ENCODE assay signal across 6 cellular contexts in genomic region chr17:7046127-7046724, GRCh38. TPM values are rescaled to one million over a fixed set of nuclear protein-coding genes. Genes with fewer than 3 reads are reported as not detected.
DNase-seq lines count a peak whose midpoint lies in the region; ATAC-seq, FAIRE-seq and TF ChIP-seq lines count a peak whose summit lies in the region.

No MANE protein-coding gene starts in this region.

- intact Hi-C loops in HCT116 (cut with micrococcal nuclease): loop anchor here (1.0 to 5.0 kb wide), 6 partner anchors 90 to 641 kb away; partner anchors contain the start of genes KCTD11, TP53 and WRAP53

- dilution Hi-C loops in keratinocyte (cut with MboI; ENCODE audit: extremely low pct_ligation_motif_present, low sequenced_read_pairs): no loop called here

- H3K9me2 ChIP-seq in HCT116 (ENCODE audit: insufficient read depth): no peaks in the 10 kb centered on the region

- peak overlapping the region; percentile 95 for H3K4me2 ChIP-seq in HCT116 (ENCODE audit: low read length)
- H3K4me2 ChIP-seq in keratinocyte (ENCODE audit: control insufficient read depth, extremely low read depth, insufficient read depth, low read depth, low read length): peak overlapping the region; percentile 99

- no peaks in the 10 kb centered on the region for H3K9me1 ChIP-seq in keratinocyte (ENCODE audit: control insufficient read depth, extremely low read depth, insufficient read depth, low read length)

- peaks cover 31 to 48% of the 10 kb centered on the region in 2 experiments for H3K4me1 ChIP-seq in HCT116 (ENCODE audit: control insufficient read depth in 1 of 2, insufficient read depth in 2 of 2, low read length in 2 of 2)
- peaks cover 29% of the 10 kb centered on the region for H3K4me1 ChIP-seq in keratinocyte (ENCODE audit: control insufficient read depth, extremely low read depth, insufficient read depth, low read length)

- H3K9me3 ChIP-seq in HCT116 (ENCODE audit: control insufficient read depth in 1 of 2, insufficient read depth in 1 of 2, low read depth in 1 of 2, low read length in 2 of 2) (no peaks in the 10 kb centered on the region), keratinocyte (ENCODE audit: control insufficient read depth, low read depth, low read length) (no peaks in the 10 kb centered on the region)

- DNase-seq in HCT116 (ENCODE audit: low read depth, low spot score): peak; percentile 71
- peak; percentile 47 for DNase-seq in activated CD4-positive, alpha-beta memory T cell treated with anti-CD3 and anti-CD28 coated beads, Interleukin-2, amount 10 ng/mL, durations not matched to agents 7 days and 5 days
- no peak for DNase-seq in keratinocyte (ENCODE audit: low read depth, low spot score)
- peak; percentile 91 for DNase-seq in ureter (ENCODE audit: low spot score)
- no peak for DNase-seq in NCI-H774 (lab: John Stamatoyannopoulos, UW)

- peak overlapping the region; percentile 97 for H2AFZ ChIP-seq in HCT116 (ENCODE audit: low read depth, low read length, poor library complexity, severe bottlenecking)
- peak overlapping the region; percentile 83 for H2AFZ ChIP-seq in keratinocyte (ENCODE audit: control insufficient read depth, low read length)

- H3K4me1 Mint-ChIP-seq in activated CD4-positive, alpha-beta memory T cell treated with anti-CD3 and anti-CD28 coated beads, Interleukin-2, amount 10 ng/mL, durations not matched to agents 7 days and 5 days: peaks cover 39% of the 10 kb centered on the region

- H3K27me3 Mint-ChIP-seq in activated CD4-positive, alpha-beta memory T cell treated with anti-CD3 and anti-CD28 coated beads, Interleukin-2, amount 10 ng/mL, durations not matched to agents 7 days and 5 days: peaks cover 24% of the 10 kb centered on the region

- H3K36me3 Mint-ChIP-seq in activated CD4-positive, alpha-beta memory T cell treated with anti-CD3 and anti-CD28 coated beads, Interleukin-2, amount 10 ng/mL, durations not matched to agents 7 days and 5 days (ENCODE audit: low read depth): no peaks in the 10 kb centered on the region

- H3K79me2 ChIP-seq in HCT116 (ENCODE audit: insufficient read depth, low read length) (no peaks in the 10 kb centered on the region), keratinocyte (ENCODE audit: control insufficient read depth, insufficient read depth, low read length) (no peaks in the 10 kb centered on the region)

- POLR2A ChIA-PET in HCT116 (lab: Charles Lee): interaction anchor here (1.0 to 2.1 kb wide), 8 partner anchors 9 to 177 kb away, joined by 3 to 9 read pairs (median 6); partner anchors contain the start of gene SLC16A13
- POLR2A ChIA-PET in activated CD4-positive, alpha-beta memory T cell treated with anti-CD3 and anti-CD28 coated beads, Interleukin-2, amount 10 ng/mL, durations not matched to agents 7 days and 5 days (lab: Charles Lee): interaction anchor here (0.6 to 2.2 kb wide), 20 partner anchors 9 to 641 kb away, joined by 3 to 34 read pairs (median 4); partner anchors contain the start of genes KCTD11, RNASEK, SLC16A13 and TP53

- H3K27me3 ChIP-seq in HCT116 (ENCODE audit: insufficient read depth, low read length) (no peaks in the 10 kb centered on the region), keratinocyte (ENCODE audit: control insufficient read depth, extremely low read depth, insufficient read depth, low read length) (peaks cover 21% of the 10 kb centered on the region)

- CTCF ChIA-PET in HCT116 (lab: Charles Lee): interaction anchor here (0.5 to 5.4 kb wide), 29 partner anchors 8 to 1011 kb away, joined by 3 to 53 read pairs (median 5); partner anchors contain the start of genes ASGR1, CTDNEP1, NEURL4 and SLC16A13
- CTCF ChIA-PET in activated CD4-positive, alpha-beta memory T cell treated with anti-CD3 and anti-CD28 coated beads, Interleukin-2, amount 10 ng/mL, durations not matched to agents 7 days and 5 days (lab: Charles Lee): interaction anchor here (1.0 to 13.6 kb wide), 28 partner anchors 8 to 641 kb away, joined by 3 to 290 read pairs (median 5); partner anchors contain the start of genes BCL6B, PHF23, SENP3 and SLC16A13

- TF ChIP-seq RAD21 in HCT116 (IDR thresholded peaks at IDR 0.05; ENCODE audit: low read depth): no peak

- ATAC-seq in HCT116 (peak; percentile 82), HG03469 (IDR thresholded peaks at IDR 0.05; ENCODE audit: unreplicated experiment) (no peak)

- peak overlapping the region; percentile 48 for H3K9ac ChIP-seq in HCT116 (ENCODE audit: low read length)
- peak overlapping the region; percentile 62 for H3K9ac ChIP-seq in keratinocyte (ENCODE audit: control insufficient read depth, extremely low read depth, insufficient read depth, low read length)

- RAD21 ChIA-PET in HCT116 (lab: Charles Lee; ENCODE audit: low non-redundant PET in 1 of 2, low total read pairs in 2 of 2, uncharacterized antibody in 2 of 2, unreplicated experiment in 2 of 2): interaction anchor here (0.5 to 2.3 kb wide), 15 partner anchors 10 to 354 kb away, joined by 3 to 16 read pairs (median 4); no protein-coding TSS in a partner anchor

- H3K9me3 Mint-ChIP-seq in activated CD4-positive, alpha-beta memory T cell treated with anti-CD3 and anti-CD28 coated beads, Interleukin-2, amount 10 ng/mL, durations not matched to agents 7 days and 5 days: no peaks in the 10 kb centered on the region

- H3K4me3 ChIP-seq in HCT116 (replicated peaks in 1 of 2; ENCODE audit: low read depth in 1 of 2, low read length in 2 of 2): peak overlapping the region; percentile 49 to 65
- peak overlapping the region; percentile 20 to 70 (median 48) for H3K4me3 ChIP-seq in keratinocyte (ENCODE audit: control insufficient read depth in 2 of 3, extremely low read depth in 1 of 3, insufficient read depth in 2 of 3, low read depth in 1 of 3, low read length in 3 of 3)

- peak overlapping the region; percentile 73 for H3K4me3 Mint-ChIP-seq in activated CD4-positive, alpha-beta memory T cell treated with anti-CD3 and anti-CD28 coated beads, Interleukin-2, amount 10 ng/mL, durations not matched to agents 7 days and 5 days

- no peak for TF ChIP-seq POLR2A in HCT116 (IDR thresholded peaks at IDR 0.05; ENCODE audit: borderline replicate concordance, extremely low read depth, insufficient read depth, insufficient read length)

- 0 out of 6 replicates have a peak, but pooled peaks of 1 of the 3 experiments have one; percentile 16 for TF ChIP-seq CTCF in HCT116 (IDR thresholded peaks at IDR 0.05 in 2 of 3, conservative IDR thresholded peaks at IDR 0.05 in 1 of 3; ENCODE audit: borderline replicate concordance in 1 of 3, insufficient read depth in 1 of 3, low read depth in 2 of 3, low read length in 2 of 3)
- TF ChIP-seq CTCF in keratinocyte (optimal IDR thresholded peaks at IDR 0.05 in 1 of 3, IDR thresholded peaks at IDR 0.05 in 1 of 3, conservative IDR thresholded peaks at IDR 0.05 in 1 of 3; ENCODE audit: extremely low read depth in 1 of 3, insufficient read depth in 2 of 3, low read length in 3 of 3): no peak

- BruUV-seq in HCT116 (replicated peaks; lab: Mats Ljungman, UMichigan): no TSS peak

- no peaks in the 10 kb centered on the region for H4K20me1 ChIP-seq in HCT116 (ENCODE audit: insufficient read depth)
- no peaks in the 10 kb centered on the region for H4K20me1 ChIP-seq in keratinocyte (ENCODE audit: control insufficient read depth, extremely low read depth, insufficient read depth, low read length)

- FAIRE-seq in keratinocyte (lab: Jason Lieb, UNC): peak; percentile 89

- H3K36me3 ChIP-seq in HCT116 (ENCODE audit: control insufficient read depth in 1 of 2, insufficient read depth in 2 of 2, low read length in 2 of 2) (no peaks in the 10 kb centered on the region), keratinocyte (ENCODE audit: control insufficient read depth in 2 of 2, extremely low read depth in 1 of 2, insufficient read depth in 2 of 2, low read length in 2 of 2) (no peaks in the 10 kb centered on the region)

- H3K27ac ChIP-seq in HCT116 (ENCODE audit: low read depth, low read length) (peak overlapping the region; percentile 46), keratinocyte (ENCODE audit: control insufficient read depth, insufficient read depth, low read length) (peak overlapping the region; percentile 86)

- H3K27ac Mint-ChIP-seq in activated CD4-positive, alpha-beta memory T cell treated with anti-CD3 and anti-CD28 coated beads, Interleukin-2, amount 10 ng/mL, durations not matched to agents 7 days and 5 days: peak overlapping the region; percentile 63

RNA-seq across cellular contexts. Expression of gene SLC16A11, which starts 2.3 kb away (rescaled TPM):
- total RNA-seq in HCT116 (2021; ENCODE audit: unreplicated experiment): not detected
- polyA plus RNA-seq in HCT116 (2012): not detected in 2 replicates
- under 1 TPM; 0.35 to 0.73 TPM for total RNA-seq in activated CD4-positive, alpha-beta memory T cell treated with anti-CD3 and anti-CD28 coated beads, Interleukin-2, amount 10 ng/mL, durations not matched to agents 7 days and 5 days
- 0.09 TPM in 1 of 3 replicates, not detected in the others for polyA plus RNA-seq in keratinocyte
- not detected for polyA plus RNA-seq in keratinocyte (2011; ENCODE audit: low read depth)
- not detected in 2 replicates for polyA plus RNA-seq in keratinocyte (2011; cell fraction: cytosol; rRNA removed)
- polyA plus RNA-seq in keratinocyte (2011; cell fraction: nucleus; rRNA removed): not detected in 2 replicates
- 0.21 and 0.23 TPM in 2 replicates for polyA plus RNA-seq in keratinocyte (2012; ENCODE audit: low replicate concordance)
- not detected in 3 replicates for polyA minus RNA-seq in keratinocyte
- not detected for polyA minus RNA-seq in keratinocyte (2011; cell fraction: cytosol; rRNA and poly(A)+ RNA removed)
- polyA minus RNA-seq in keratinocyte (2011; cell fraction: nucleus; rRNA and poly(A)+ RNA removed): not detected in 2 replicates
- total RNA-seq in ureter: 2.8 TPM

RNA-seq across cellular contexts. Expression of gene SLC16A13, which starts 10.4 kb away (rescaled TPM):
- total RNA-seq in HCT116 (2021; ENCODE audit: unreplicated experiment) (6.8 TPM), ureter (6.7 TPM)
- 3.4 and 4.7 TPM in 2 replicates for polyA plus RNA-seq in HCT116 (2012)
- 10 to 100 TPM; 26.8 to 28.9 TPM for total RNA-seq in activated CD4-positive, alpha-beta memory T cell treated with anti-CD3 and anti-CD28 coated beads, Interleukin-2, amount 10 ng/mL, durations not matched to agents 7 days and 5 days
- 2.2 to 6.9 TPM (median 2.7 TPM) in 3 replicates for polyA plus RNA-seq in keratinocyte
- 1.8 TPM for polyA plus RNA-seq in keratinocyte (2011; ENCODE audit: low read depth)
- polyA plus RNA-seq in keratinocyte (2011; cell fraction: cytosol; rRNA removed): 1.7 and 2.5 TPM in 2 replicates
- 10.5 and 11.0 TPM in 2 replicates for polyA plus RNA-seq in keratinocyte (2011; cell fraction: nucleus; rRNA removed)
- polyA plus RNA-seq in keratinocyte (2012; ENCODE audit: low replicate concordance): 5.0 and 7.4 TPM in 2 replicates
- polyA minus RNA-seq in keratinocyte: 3.6 to 19.2 TPM (median 4.0 TPM) in 3 replicates
- polyA minus RNA-seq in keratinocyte (2011; cell fraction: cytosol; rRNA and poly(A)+ RNA removed): 3.3 TPM
- polyA minus RNA-seq in keratinocyte (2011; cell fraction: nucleus; rRNA and poly(A)+ RNA removed): 6.5 and 9.2 TPM in 2 replicates

RNA-seq across cellular contexts. Expression of gene BCL6B, which starts 23.4 kb away (rescaled TPM):
- 0.57 TPM for total RNA-seq in HCT116 (2021; ENCODE audit: unreplicated experiment)
- polyA plus RNA-seq in HCT116 (2012): 0.27 and 0.31 TPM in 2 replicates
- total RNA-seq in activated CD4-positive, alpha-beta memory T cell treated with anti-CD3 and anti-CD28 coated beads, Interleukin-2, amount 10 ng/mL, durations not matched to agents 7 days and 5 days: under 1 TPM; 0.80 to 0.88 TPM
- not detected in 3 replicates for polyA plus RNA-seq in keratinocyte
- 0.17 TPM for polyA plus RNA-seq in keratinocyte (2011; ENCODE audit: low read depth)
- not detected in 2 replicates for polyA plus RNA-seq in keratinocyte (2011; cell fraction: cytosol; rRNA removed)
- not detected in 2 replicates for polyA plus RNA-seq in keratinocyte (2011; cell fraction: nucleus; rRNA removed)
- polyA plus RNA-seq in keratinocyte (2012; ENCODE audit: low replicate concordance): 0.13 TPM in 1 of 2 replicates, not detected in the other
- not detected in 3 replicates for polyA minus RNA-seq in keratinocyte
- not detected for polyA minus RNA-seq in keratinocyte (2011; cell fraction: cytosol; rRNA and poly(A)+ RNA removed)
- not detected in 2 replicates for polyA minus RNA-seq in keratinocyte (2011; cell fraction: nucleus; rRNA and poly(A)+ RNA removed)
- total RNA-seq in ureter: 21.6 TPM

RNA-seq across cellular contexts. Expression of gene RNASEK, which starts 33.8 kb away (rescaled TPM):
- total RNA-seq in HCT116 (2021; ENCODE audit: unreplicated experiment) (160 TPM), ureter (151 TPM)
- 173 and 253 TPM in 2 replicates for polyA plus RNA-seq in HCT116 (2012)
- 100 to 1,000 TPM; 187 to 194 TPM for total RNA-seq in activated CD4-positive, alpha-beta memory T cell treated with anti-CD3 and anti-CD28 coated beads, Interleukin-2, amount 10 ng/mL, durations not matched to agents 7 days and 5 days
- 87.0 to 267 TPM (median 99.7 TPM) in 3 replicates for polyA plus RNA-seq in keratinocyte
- 43.9 TPM for polyA plus RNA-seq in keratinocyte (2011; ENCODE audit: low read depth)
- polyA plus RNA-seq in keratinocyte (2011; cell fraction: cytosol; rRNA removed): 161 and 215 TPM in 2 replicates
- polyA plus RNA-seq in keratinocyte (2011; cell fraction: nucleus; rRNA removed): 74.7 and 90.0 TPM in 2 replicates
- polyA plus RNA-seq in keratinocyte (2012; ENCODE audit: low replicate concordance): 396 and 610 TPM in 2 replicates
- 51.4 to 165 TPM (median 70.6 TPM) in 3 replicates for polyA minus RNA-seq in keratinocyte
- polyA minus RNA-seq in keratinocyte (2011; cell fraction: cytosol; rRNA and poly(A)+ RNA removed): 175 TPM
- 60.8 and 61.2 TPM in 2 replicates for polyA minus RNA-seq in keratinocyte (2011; cell fraction: nucleus; rRNA and poly(A)+ RNA removed)

RNA-seq across cellular contexts. Expression of gene CLEC10A, which starts 33.8 kb away (rescaled TPM):
- total RNA-seq in HCT116 (2021; ENCODE audit: unreplicated experiment) (not detected), ureter (5.1 TPM)
- polyA plus RNA-seq in HCT116 (2012): not detected in 2 replicates
- not detected for total RNA-seq in activated CD4-positive, alpha-beta memory T cell treated with anti-CD3 and anti-CD28 coated beads, Interleukin-2, amount 10 ng/mL, durations not matched to agents 7 days and 5 days
- not detected in 3 replicates for polyA plus RNA-seq in keratinocyte
- polyA plus RNA-seq in keratinocyte (2011; ENCODE audit: low read depth): not detected
- not detected in 2 replicates for polyA plus RNA-seq in keratinocyte (2011; cell fraction: cytosol; rRNA removed)
- not detected in 2 replicates for polyA plus RNA-seq in keratinocyte (2011; cell fraction: nucleus; rRNA removed)
- polyA plus RNA-seq in keratinocyte (2012; ENCODE audit: low replicate concordance): not detected in 2 replicates
- polyA minus RNA-seq in keratinocyte: not detected in 3 replicates
- polyA minus RNA-seq in keratinocyte (2011; cell fraction: cytosol; rRNA and poly(A)+ RNA removed): not detected
- not detected in 2 replicates for polyA minus RNA-seq in keratinocyte (2011; cell fraction: nucleus; rRNA and poly(A)+ RNA removed)

Comparison
In these comparisons a context has a peak if more than half of its experiments do, and no peak if none do; other contexts are left out.
1. DNase-seq: peak in HCT116 (single experiment), activated CD4-positive, alpha-beta memory T cell treated with anti-CD3 and anti-CD28 coated beads, Interleukin-2, amount 10 ng/mL, durations not matched to agents 7 days and 5 days (single experiment) and ureter (single experiment); none in keratinocyte (single experiment) and NCI-H774 (single experiment).
2. RNA of gene BCL6B, which starts 23.4 kb away (total RNA-seq): 21.6 TPM in ureter (single experiment); 0.80 to 0.88 TPM in activated CD4-positive, alpha-beta memory T cell treated with anti-CD3 and anti-CD28 coated beads, Interleukin-2, amount 10 ng/mL, durations not matched to agents 7 days and 5 days and 0.57 TPM in HCT116 (single experiment); every median in the first group is over 10 times any median in the second.